Comparison of ENCODE assay signal across 1 cellular context in genomic region chr5:169183581-169183980, GRCh38.
TF ChIP-seq lines count a peak whose summit lies in the region.

No MANE protein-coding gene starts in this region.

TF ChIP-seq in SK-N-SH, 30 proteins besides CTCF, POLR2A, EP300 and RAD21 (continued from another document):
- TF ChIP-seq REST (IDR thresholded peaks at IDR 0.05; ENCODE audit: low read depth, low read length) (no peak), RCOR1 (IDR thresholded peaks at IDR 0.05; ENCODE audit: low read length) (no peak), FOXJ3 (CRISPR knock-in tag; IDR thresholded peaks at IDR 0.05) (no peak), MAX (IDR thresholded peaks at IDR 0.05; ENCODE audit: low read depth) (no peak), TEAD4 (IDR thresholded peaks at IDR 0.05; ENCODE audit: borderline replicate concordance, insufficient read depth) (peak; percentile 84), ELF1 (IDR thresholded peaks at IDR 0.05) (no peak), JUND (IDR thresholded peaks at IDR 0.05) (peak; percentile 47)
